ENCODE assay signal across 22 cellular contexts in the genomic region with DNA sequence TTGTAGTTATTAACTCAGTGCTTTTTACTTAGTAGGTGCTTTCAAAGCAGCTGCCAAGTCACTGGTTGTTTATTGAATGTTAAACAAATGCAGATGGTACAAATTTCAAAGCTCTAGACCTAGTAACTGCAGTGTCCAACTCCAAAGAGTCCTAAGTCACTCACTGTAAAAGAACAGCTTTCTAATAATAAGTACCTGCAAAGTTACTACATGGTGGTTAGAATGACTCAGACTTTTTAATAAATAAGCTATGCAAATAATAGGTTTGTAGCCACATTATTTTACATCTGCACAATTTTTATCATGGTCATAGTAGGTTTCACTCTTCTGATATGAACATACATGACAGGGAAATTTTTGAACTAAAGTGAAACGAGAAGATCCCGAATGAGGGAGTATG.
"Had no signal": no experiment of that assay in that cellular context is flagged by ENCODE, and none has a peak within 500 bp of the region (broad histone marks: within the 10 kb centered on the region; RNA-seq: fewer than 3 reads in every experiment).

No MANE protein-coding gene starts in this region.

- H3K27me3 ChIP-seq: esophagus muscularis mucosa, foreskin keratinocyte, gastroesophageal sphincter, heart left ventricle, hepatocyte, ovary, sigmoid colon, tibial nerve, upper lobe of right lung, uterus had no signal

- H3K79me2 ChIP-seq: hepatocyte had no signal

- H3K4me1 ChIP-seq: esophagus muscularis mucosa, foreskin keratinocyte, gastroesophageal sphincter, heart left ventricle, psoas muscle, sigmoid colon, tibial nerve, upper lobe of right lung, uterus had no signal

- H3K4me3 ChIP-seq: esophagus muscularis mucosa, gastroesophageal sphincter, heart left ventricle, hepatocyte, lung, ovary, psoas muscle, sigmoid colon, thoracic aorta, tibial nerve, upper lobe of right lung, uterus had no signal

- DNase-seq: effector CD8-positive, alpha-beta T cell; endodermal cell; foreskin keratinocyte; heart left ventricle; kidney; natural killer cell; occipital lobe; ovary; posterior cingulate gyrus; psoas muscle; right cardiac atrium; sigmoid colon; stimulated activated naive B cell treated with anti-CD40 and anti-IgM and Interleukin-4, amounts not matched to agents 10 μg/mL and 1 μg/mL and 100 μg/mL, for 72 hours; upper lobe of right lung; uterus had no signal

- H3K4me2 ChIP-seq: hepatocyte had no signal

- ATAC-seq: foreskin keratinocyte; gastroesophageal sphincter; heart left ventricle; left lobe of liver; natural killer cell; psoas muscle; right cardiac atrium; stimulated activated naive B cell treated with anti-CD40 and anti-IgM and Interleukin-4, amounts not matched to agents 10 μg/mL and 1 μg/mL and 100 μg/mL, for 72 hours; upper lobe of right lung had no signal

- H2AFZ ChIP-seq: hepatocyte had no signal

- H3K27ac ChIP-seq: esophagus muscularis mucosa, foreskin keratinocyte, gastroesophageal sphincter, heart left ventricle, hepatocyte, ovary, psoas muscle, sigmoid colon, thoracic aorta, tibial nerve, upper lobe of right lung, uterus had no signal

- H3K9me3 ChIP-seq: esophagus muscularis mucosa, gastroesophageal sphincter, heart left ventricle, ovary, psoas muscle, sigmoid colon, thoracic aorta, tibial nerve, upper lobe of right lung, uterus had no signal

- H3K36me3 ChIP-seq: esophagus muscularis mucosa, gastroesophageal sphincter, heart left ventricle, ovary, sigmoid colon, thoracic aorta, tibial nerve, upper lobe of right lung, uterus had no signal
